Comparison of ENCODE assay signal across 10 cellular contexts in genomic region chr4:74543247-74543670, GRCh38.
A peak's percentile ranks its signal among the peaks of the same experiment; 100 is the strongest.
DNase-seq lines count a peak whose midpoint lies in the region; ATAC-seq and TF ChIP-seq lines count a peak whose summit lies in the region.
"Had no signal": no experiment of that assay in that cellular context is flagged by ENCODE, and none has a peak within 500 bp of the region (broad histone marks: within the 10 kb centered on the region; RNA-seq: fewer than 3 reads in every experiment).

No MANE protein-coding gene starts in this region.

- no peak for TF ChIP-seq CTCF in colonic mucosa (IDR thresholded peaks at IDR 0.05)

- no peak overlapping the region for H3K9ac ChIP-seq in colonic mucosa (ENCODE audit: low read depth in 2 of 2, low read length in 2 of 2)

- DNase-seq in colonic mucosa: peak; percentile 35
- DNase-seq in ecto neural progenitor cell (ENCODE audit: low spot score): no peak
- DNase-seq in DMS 273 treated with DMSO at 0.1 percent for 48 hours (lab: John Stamatoyannopoulos, UW): no peak
- DNase-seq in activated CD4-positive, alpha-beta T cell treated with anti-CD3 and anti-CD28 coated beads, Interleukin-2, amount 50 U/mL, for 1 hour: no peak
- DNase-seq in occipital lobe (lab: John Stamatoyannopoulos, UW): no peak
- DNase-seq: dorsolateral prefrontal cortex had no signal

- H3K27me3 ChIP-seq in colonic mucosa: no peaks in the 10 kb centered on the region

- intact Hi-C loops in colonic mucosa (cut with DNase I): loop anchor here (10.0 kb wide), 1 partner anchor 132 kb away; no protein-coding TSS in a partner anchor

- H3K4me3 ChIP-seq in colonic mucosa: no peak overlapping the region
- H3K4me3 ChIP-seq: dorsolateral prefrontal cortex had no signal

- H3K9me3 ChIP-seq in colonic mucosa: no peaks in the 10 kb centered on the region

- ATAC-seq in GM18498 (IDR thresholded peaks at IDR 0.05; ENCODE audit: unreplicated experiment) (peak; percentile 91), GM21526 (IDR thresholded peaks at IDR 0.05; ENCODE audit: low FRiP score, unreplicated experiment) (peak; percentile 85), HG03439 (IDR thresholded peaks at IDR 0.05; ENCODE audit: unreplicated experiment) (peak; percentile 86)

- H3K4me1 ChIP-seq in colonic mucosa: no peaks in the 10 kb centered on the region

- H3K27ac ChIP-seq in colonic mucosa: peak overlapping the region; percentile 67
- H3K27ac ChIP-seq: dorsolateral prefrontal cortex, VCaP had no signal

- no peaks in the 10 kb centered on the region for H3K36me3 ChIP-seq in colonic mucosa
